ENCODE assay signal across 8 cellular contexts in the genomic region with DNA sequence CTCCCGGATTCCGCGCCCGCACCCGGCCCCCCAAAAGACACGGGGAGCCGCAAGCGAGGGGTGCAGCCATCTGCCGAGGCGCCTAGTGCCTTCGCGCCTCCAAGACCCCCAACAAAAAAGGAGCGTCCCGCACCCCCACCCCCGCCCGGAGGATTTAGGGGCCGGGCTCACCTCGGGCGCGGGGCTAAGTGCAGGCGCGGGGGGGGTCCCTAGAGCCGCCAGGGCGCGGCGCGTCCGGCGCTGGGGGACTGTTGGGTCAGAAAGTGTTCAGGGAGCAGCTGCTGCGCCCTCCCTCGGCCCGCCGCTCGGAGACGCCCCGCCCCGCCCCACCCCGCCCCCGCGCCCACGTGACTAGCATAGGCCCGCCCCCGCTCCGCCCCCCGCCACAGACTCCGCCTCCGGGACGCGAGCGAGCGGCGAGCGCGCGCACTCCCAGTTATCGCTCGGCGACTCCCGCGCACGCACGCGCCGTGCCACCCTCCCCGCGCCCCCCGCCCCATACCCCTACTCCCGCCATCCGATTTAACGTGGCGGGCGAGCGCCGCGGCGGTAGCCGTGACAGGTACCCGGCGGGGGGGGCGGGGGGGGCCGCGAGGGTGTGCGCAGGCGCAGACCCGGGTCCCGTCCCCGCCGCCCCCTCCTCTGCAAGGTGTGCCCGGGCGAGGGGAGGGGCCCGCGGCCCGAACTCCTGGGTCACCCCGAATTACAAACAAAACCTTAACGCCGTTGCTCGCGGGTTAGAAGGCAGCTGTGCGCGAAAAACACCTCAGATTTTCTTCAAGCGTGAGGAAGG. TPM values are rescaled to one million over a fixed set of nuclear protein-coding genes. Genes with fewer than 3 reads are reported as not detected.
DNase-seq lines count a peak whose midpoint lies in the region; ATAC-seq and TF ChIP-seq lines count a peak whose summit lies in the region.

No MANE protein-coding gene starts in this region.

- intact Hi-C loops in left ventricle myocardium superior (cut with micrococcal nuclease) (no loop called here), prostate gland (cut with DNase I) (no loop called here)

- peak overlapping the region; percentile 94 to 95 for H3K27ac ChIP-seq in prostate gland

- H3K27me3 ChIP-seq in adipocyte (replicated peaks; ENCODE audit: control insufficient read depth, insufficient read depth, low read length) (peaks cover 13% of the 10 kb centered on the region), prostate gland (replicated peaks; ENCODE audit: insufficient read depth) (no peaks in the 10 kb centered on the region)

- peak; percentile 62 for DNase-seq in COLO829 (ENCODE audit: low spot score)
- DNase-seq in M059J (ENCODE audit: low read depth): peak; percentile 54
- peak; percentile 71 for DNase-seq in SW480 (ENCODE audit: low spot score)
- peak; percentile 93 for DNase-seq in adipocyte (ENCODE audit: low read depth)
- DNase-seq in left ventricle myocardium superior: peak; percentile 93
- DNase-seq in prostate gland (ENCODE audit: low spot score): peak; percentile 81
- peak; percentile 89 for DNase-seq in ureter (ENCODE audit: low spot score)

- peak; percentile 79 for TF ChIP-seq POLR2A in prostate gland (IDR thresholded peaks at IDR 0.05)

- H3K9ac ChIP-seq in adipocyte (ENCODE audit: low read length): peak overlapping the region; percentile 83

- no peaks in the 10 kb centered on the region for H3K9me3 ChIP-seq in adipocyte (ENCODE audit: control insufficient read depth, low read length)
- H3K9me3 ChIP-seq in prostate gland: no peaks in the 10 kb centered on the region

- WGBS in prostate gland: 2% methylated on average over 30 of the region's 101 CpGs

- H3K4me3 ChIP-seq in adipocyte (ENCODE audit: low read length) (peak overlapping the region; percentile 85), prostate gland (peak overlapping the region; percentile 89 to 93)

- no peaks in the 10 kb centered on the region for H3K36me3 ChIP-seq in adipocyte (ENCODE audit: control insufficient read depth, insufficient read depth, low read length, severe bottlenecking)
- no peaks in the 10 kb centered on the region for H3K36me3 ChIP-seq in prostate gland

- no peak for TF ChIP-seq CTCF in prostate gland (IDR thresholded peaks at IDR 0.05)

- H3K4me1 ChIP-seq in adipocyte (ENCODE audit: control insufficient read depth, insufficient read depth, low read length) (peaks cover 21% of the 10 kb centered on the region), prostate gland (replicated peaks) (no peaks in the 10 kb centered on the region)

- peak; percentile 47 for ATAC-seq in GM21528 (IDR thresholded peaks at IDR 0.05; ENCODE audit: low FRiP score, unreplicated experiment)
- peak; percentile 90 for ATAC-seq in left ventricle myocardium superior

RNA-seq across cellular contexts. Expression of a gene that starts 56.2 kb away (rescaled TPM):
- 0.22 and 1.1 TPM in 2 replicates for total RNA-seq in M059J (2014; rRNA removed; shearing (Covaris generic))
- total RNA-seq in left ventricle myocardium superior (20.5 TPM), prostate gland (1 to 10 TPM in 1 of 2 donors, not detected in 1; 3.2 TPM), ureter (not detected)

Comparison
In these comparisons a context has a peak if more than half of its experiments do, and no peak if none do; other contexts are left out.
1. Peak in every context shown above with its lines: DNase-seq, ATAC-seq, H3K4me3 ChIP-seq and H3K27ac ChIP-seq.